Comparison of ENCODE assay signal across 8 cellular contexts in the genomic region with DNA sequence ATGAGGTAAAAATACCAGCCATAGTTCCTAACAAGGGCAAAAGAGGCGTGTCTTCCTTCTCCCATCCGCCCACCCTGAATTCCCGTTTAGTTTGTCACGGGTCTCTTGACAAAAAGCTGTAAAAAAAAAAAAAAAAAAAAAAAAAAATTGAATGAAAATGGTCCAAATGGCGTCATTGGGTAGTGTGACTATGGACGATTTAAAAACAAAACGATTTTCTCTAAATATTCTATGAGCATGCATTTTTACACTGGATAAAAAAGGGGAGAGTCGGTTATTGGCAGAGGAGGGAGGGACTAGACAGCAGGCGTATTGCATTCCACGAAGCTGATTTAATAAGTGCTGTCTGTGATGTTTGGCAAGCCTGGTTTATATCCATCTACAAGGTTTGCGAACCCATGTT. TPM values are rescaled to one million over a fixed set of nuclear protein-coding genes. Genes with fewer than 3 reads are reported as not detected.
A peak's percentile ranks its signal among the peaks of the same experiment; 100 is the strongest.
DNase-seq lines count a peak whose midpoint lies in the region; ATAC-seq and TF ChIP-seq lines count a peak whose summit lies in the region.

A gene (plus strand): TSS at position 338 of the 403 bp plus-strand sequence. CDS start 35,214 bp downstream, outside the sequence.

- in situ Hi-C loops in GM13977 (cut with MboI; ENCODE audit: low pct_unique_long_range_greater_than_20kb, low sequenced_read_pairs, unreplicated experiment) = no loop called here

- H3K27ac Mint-ChIP-seq in HFFc6 = peak within 1 kb of the TSS; percentile 78

- no peak for TF ChIP-seq CTCF in AG04449 (IDR thresholded peaks at IDR 0.05; ENCODE audit: insufficient read depth, low read length, missing control alignments)
- no peak for TF ChIP-seq CTCF in HFFc6 (IDR thresholded peaks at IDR 0.05)
- no peak for TF ChIP-seq CTCF in WERI-Rb-1 (IDR thresholded peaks at IDR 0.05; ENCODE audit: low read depth, low read length)
- no peak for TF ChIP-seq CTCF in foreskin fibroblast (IDR thresholded peaks at IDR 0.05; ENCODE audit: low read depth, low read length)
- TF ChIP-seq CTCF in parathyroid adenoma (IDR thresholded peaks at IDR 0.05) = no peak
- no peak for TF ChIP-seq CTCF in GM13977 (IDR thresholded peaks at IDR 0.05; ENCODE audit: extremely low read depth, insufficient read depth, missing control alignments)

- peaks cover 11% of the 10 kb centered on the region; the same call in 1 of the 2 replicates for H3K4me1 Mint-ChIP-seq in HFFc6 (ENCODE audit: low read depth)

- peak within 1 kb of the TSS; percentile 28 for H3K9ac ChIP-seq in parathyroid adenoma

- peaks cover 3% of the 10 kb centered on the region for H3K4me1 ChIP-seq in parathyroid adenoma

- H3K36me3 ChIP-seq in WERI-Rb-1 (no peaks in the 10 kb centered on the region), parathyroid adenoma (ENCODE audit: control insufficient read depth, insufficient read depth, low read length) (no peaks in the 10 kb centered on the region)

- peak within 1 kb of the TSS; percentile 69 for H3K4me2 ChIP-seq in parathyroid adenoma (ENCODE audit: low read length)

- no peaks in the 10 kb centered on the region for H3K36me3 Mint-ChIP-seq in HFFc6 (ENCODE audit: low read depth)

- peak within 1 kb of the TSS; percentile 93 for H3K4me3 Mint-ChIP-seq in HFFc6

- H3K27ac ChIP-seq in WERI-Rb-1 = no peak within 1 kb of the TSS
- peak within 1 kb of the TSS; percentile 90 for H3K27ac ChIP-seq in parathyroid adenoma

- H3K4me3 ChIP-seq in AG04449 (ENCODE audit: low read depth, low read length) = peak within 1 kb of the TSS; percentile 68
- peak within 1 kb of the TSS; percentile 14; the same call in 1 of the 2 replicates for H3K4me3 ChIP-seq in WERI-Rb-1 (ENCODE audit: low read depth, low read length)
- H3K4me3 ChIP-seq in foreskin fibroblast (ENCODE audit: low read depth in 1 of 2, low read length in 2 of 2) = peak within 1 kb of the TSS; percentile 55 to 64
- peak within 1 kb of the TSS; percentile 66 for H3K4me3 ChIP-seq in parathyroid adenoma (ENCODE audit: low read depth, low read length)

- no peaks in the 10 kb centered on the region for H3K9me3 ChIP-seq in WERI-Rb-1 (ENCODE audit: severe bottlenecking)
- no peaks in the 10 kb centered on the region for H3K9me3 ChIP-seq in parathyroid adenoma (ENCODE audit: control insufficient read depth, low read length)

- H3K27me3 Mint-ChIP-seq in HFFc6 (ENCODE audit: insufficient read depth) = no peaks in the 10 kb centered on the region

- H3K27me3 ChIP-seq in WERI-Rb-1 (ENCODE audit: insufficient read depth, low read depth, severe bottlenecking) (peaks cover 47% of the 10 kb centered on the region), parathyroid adenoma (ENCODE audit: control insufficient read depth, insufficient read depth, low read length) (no peaks in the 10 kb centered on the region)

- H3K9me3 Mint-ChIP-seq in HFFc6 = no peaks in the 10 kb centered on the region

- ATAC-seq in HG03457 (IDR thresholded peaks at IDR 0.05; ENCODE audit: unreplicated experiment) (no peak), GM18909 (IDR thresholded peaks at IDR 0.05; ENCODE audit: poor library complexity, unreplicated experiment) (no peak)

- POLR2A ChIA-PET in AG04449 (lab: Yijun Ruan, JAX) = no interaction called here

- CTCF ChIA-PET in AG04449 (lab: Yijun Ruan, JAX) = no interaction called here

- no peak for DNase-seq in AG04449 (ENCODE audit: low read depth, low spot score)
- peak; percentile 36 for DNase-seq in HFFc6
- no peak for DNase-seq in WERI-Rb-1
- DNase-seq in foreskin fibroblast = no peak
- DNase-seq in GM13977 (ENCODE audit: low spot score) = no peak

- no peaks in the 10 kb centered on the region for H3K79me2 ChIP-seq in parathyroid adenoma

- H2AFZ ChIP-seq in parathyroid adenoma = peak within 1 kb of the TSS; percentile 91

RNA-seq across cellular contexts. Expression of the gene that starts here (rescaled TPM):
- 1 to 10 TPM in 4 of 6 experiments, under 1 TPM in 1, not detected in 1; 0.14 to 1.9 (median 1.5) TPM for total RNA-seq in HFFc6 (2021; fragmentation: NEBNext Ultra II Directional; extraction: Animal tissue kit (Norgen Biotek cat#: 25700))

Comparison
In these comparisons a context has a peak if more than half of its experiments do, and no peak if none do; other contexts are left out.
1. H3K4me3 ChIP-seq: peak in every context shown above with its lines; median percentile 68 in AG04449; 66 in parathyroid adenoma; 60 in foreskin fibroblast; 14 in WERI-Rb-1.